ENCODE assay signal across 8 cellular contexts in genomic region chrX:124217289-124218251, GRCh38.
A peak's percentile ranks its signal among the peaks of the same experiment; 100 is the strongest.
DNase-seq lines count a peak whose midpoint lies in the region; ATAC-seq, FAIRE-seq and TF ChIP-seq lines count a peak whose summit lies in the region.

No MANE protein-coding gene starts in this region.

- DNase-seq in COLO829 (ENCODE audit: low spot score) (peak; percentile 70), astrocyte (ENCODE audit: low read depth) (peak; percentile 61), myocyte (ENCODE audit: low read depth) (peak; percentile 67), vagina (ENCODE audit: extremely low spot score in 2 of 2) (no peak), NCI-H82 (lab: John Stamatoyannopoulos, UW) (no peak)

- peaks cover 4% of the 10 kb centered on the region for H3K36me3 Mint-ChIP-seq in T-helper 1 cell treated with Interleukin-12 subunit alpha and Interleukin-12 subunit beta and Interleukin-4 antibody, amounts not matched to agents 30 μg/mL and 1 μg/mL, for 36 hours (ENCODE audit: low read depth)
- no peaks in the 10 kb centered on the region for H3K36me3 Mint-ChIP-seq in astrocyte (ENCODE audit: low read depth, unreplicated experiment)

- H2AFZ ChIP-seq in astrocyte (ENCODE audit: low read depth, low read length): peak overlapping the region; percentile 69

- H3K36me3 ChIP-seq in astrocyte (ENCODE audit: insufficient read depth, low read length) (no peaks in the 10 kb centered on the region), vagina (no peaks in the 10 kb centered on the region)

- TF ChIP-seq CTCF in astrocyte (IDR thresholded peaks at IDR 0.05; ENCODE audit: insufficient read depth, low read depth, low read length): no peak
- no peak for TF ChIP-seq CTCF in vagina (IDR thresholded peaks at IDR 0.05)

- peaks cover 6% of the 10 kb centered on the region for H3K27me3 Mint-ChIP-seq in T-helper 1 cell treated with Interleukin-12 subunit alpha and Interleukin-12 subunit beta and Interleukin-4 antibody, amounts not matched to agents 30 μg/mL and 1 μg/mL, for 36 hours (ENCODE audit: low read depth)
- no peaks in the 10 kb centered on the region for H3K27me3 Mint-ChIP-seq in astrocyte (ENCODE audit: low read depth, unreplicated experiment)

- H3K4me1 ChIP-seq in astrocyte (ENCODE audit: insufficient read depth, low read length) (peaks cover 7% of the 10 kb centered on the region), vagina (no peaks in the 10 kb centered on the region)

- no peaks in the 10 kb centered on the region for H3K9me3 Mint-ChIP-seq in T-helper 1 cell treated with Interleukin-12 subunit alpha and Interleukin-12 subunit beta and Interleukin-4 antibody, amounts not matched to agents 30 μg/mL and 1 μg/mL, for 36 hours
- H3K9me3 Mint-ChIP-seq in astrocyte (ENCODE audit: unreplicated experiment): no peaks in the 10 kb centered on the region

- H3K27ac ChIP-seq in astrocyte (ENCODE audit: low read depth, low read length) (no peak overlapping the region), vagina (no peak overlapping the region)

- H3K4me2 ChIP-seq in astrocyte (ENCODE audit: low read length): peak overlapping the region; percentile 49

- H3K9me3 ChIP-seq in astrocyte (ENCODE audit: insufficient read depth, low read depth, low read length) (no peaks in the 10 kb centered on the region), vagina (no peaks in the 10 kb centered on the region)

- no peaks in the 10 kb centered on the region for H3K79me2 ChIP-seq in astrocyte (ENCODE audit: insufficient read depth, low read length)

- peak overlapping the region; percentile 76 for H3K4me3 Mint-ChIP-seq in T-helper 1 cell treated with Interleukin-12 subunit alpha and Interleukin-12 subunit beta and Interleukin-4 antibody, amounts not matched to agents 30 μg/mL and 1 μg/mL, for 36 hours
- peak overlapping the region; percentile 9 for H3K4me3 Mint-ChIP-seq in astrocyte (ENCODE audit: unreplicated experiment)

- ATAC-seq in GM19463 (IDR thresholded peaks at IDR 0.05; ENCODE audit: unreplicated experiment) (peak; percentile 76), HG03460 (IDR thresholded peaks at IDR 0.05; ENCODE audit: unreplicated experiment) (peak; percentile 86)

- TF ChIP-seq POLR2A in vagina (IDR thresholded peaks at IDR 0.05): no peak

- H3K4me3 ChIP-seq in astrocyte (ENCODE audit: insufficient read depth, low read depth, low read length) (no peak overlapping the region), vagina (no peak overlapping the region)

- FAIRE-seq in astrocyte (lab: Jason Lieb, UNC): peak; percentile 96

- H3K27me3 ChIP-seq in astrocyte (ENCODE audit: insufficient read depth, low read length): no peaks in the 10 kb centered on the region
- H3K27me3 ChIP-seq in vagina: no peaks in the 10 kb centered on the region

- no peaks in the 10 kb centered on the region for H4K20me1 ChIP-seq in astrocyte (ENCODE audit: insufficient read depth, low read length)

- H3K27ac Mint-ChIP-seq in T-helper 1 cell treated with Interleukin-12 subunit alpha and Interleukin-12 subunit beta and Interleukin-4 antibody, amounts not matched to agents 30 μg/mL and 1 μg/mL, for 36 hours: peak overlapping the region; percentile 90
- H3K27ac Mint-ChIP-seq in astrocyte (ENCODE audit: unreplicated experiment): peak overlapping the region; percentile 94

- intact Hi-C loops in vagina (cut with DNase I): no loop called here

- H3K9ac ChIP-seq in astrocyte (ENCODE audit: low read length): peak overlapping the region; percentile 14

- H3K4me1 Mint-ChIP-seq in T-helper 1 cell treated with Interleukin-12 subunit alpha and Interleukin-12 subunit beta and Interleukin-4 antibody, amounts not matched to agents 30 μg/mL and 1 μg/mL, for 36 hours (ENCODE audit: low read depth): peaks cover 64% of the 10 kb centered on the region
- peaks cover 22% of the 10 kb centered on the region for H3K4me1 Mint-ChIP-seq in astrocyte (ENCODE audit: low read depth, unreplicated experiment)

Comparison
In these comparisons a context has a peak if more than half of its experiments do, and no peak if none do; other contexts are left out.
1. DNase-seq: peak in COLO829 (single experiment), astrocyte (single experiment) and myocyte (single experiment); none in vagina (0 of 2) and NCI-H82 (single experiment).